ENCODE assay signal across 1 cellular context in the genomic region with DNA sequence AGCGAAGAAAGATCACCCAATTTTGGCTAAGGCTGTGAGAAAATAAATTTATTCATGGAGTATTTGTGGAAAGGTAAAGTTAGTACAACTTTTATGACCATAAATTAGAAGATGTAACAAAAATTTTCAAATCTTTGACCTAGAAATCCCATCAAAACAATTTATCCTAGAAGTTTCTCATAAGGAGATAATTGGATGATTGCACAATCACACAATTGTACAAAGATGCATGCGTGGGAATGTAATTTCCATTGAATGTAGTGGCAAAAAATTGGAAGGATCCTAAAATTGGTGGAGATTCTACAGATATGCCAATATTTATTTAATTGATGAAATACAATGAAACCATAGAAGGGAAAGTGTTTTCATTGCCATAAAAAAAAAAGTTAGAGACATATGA.
TF ChIP-seq lines count a peak whose summit lies in the region.

No MANE protein-coding gene starts in this region.

TF ChIP-seq in SK-N-SH treated with all-trans-retinoic acid at 6 μM for 48 hours, 23 proteins besides CTCF, POLR2A, EP300 and RAD21 (continued from another document):
- TF ChIP-seq, protein P1, sequence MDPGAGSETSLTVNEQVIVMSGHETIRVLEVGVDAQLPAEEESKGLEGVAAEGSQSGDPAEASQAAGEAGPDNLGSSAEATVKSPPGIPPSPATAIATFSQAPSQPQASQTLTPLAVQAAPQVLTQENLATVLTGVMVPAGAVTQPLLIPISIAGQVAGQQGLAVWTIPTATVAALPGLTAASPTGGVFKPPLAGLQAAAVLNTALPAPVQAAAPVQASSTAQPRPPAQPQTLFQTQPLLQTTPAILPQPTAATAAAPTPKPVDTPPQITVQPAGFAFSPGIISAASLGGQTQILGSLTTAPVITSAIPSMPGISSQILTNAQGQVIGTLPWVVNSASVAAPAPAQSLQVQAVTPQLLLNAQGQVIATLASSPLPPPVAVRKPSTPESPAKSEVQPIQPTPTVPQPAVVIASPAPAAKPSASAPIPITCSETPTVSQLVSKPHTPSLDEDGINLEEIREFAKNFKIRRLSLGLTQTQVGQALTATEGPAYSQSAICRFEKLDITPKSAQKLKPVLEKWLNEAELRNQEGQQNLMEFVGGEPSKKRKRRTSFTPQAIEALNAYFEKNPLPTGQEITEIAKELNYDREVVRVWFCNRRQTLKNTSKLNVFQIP (CRISPR knock-in tag; IDR thresholded peaks at IDR 0.05; ENCODE audit: borderline replicate concordance, low read depth), result no peak
- TF ChIP-seq TOX (CRISPR knock-in tag; IDR thresholded peaks at IDR 0.05; ENCODE audit: borderline replicate concordance), result no peak
- no peak for TF ChIP-seq ZNF70 (CRISPR knock-in tag; IDR thresholded peaks at IDR 0.05)
